21 cellular contexts compared by ENCODE assay signal in genomic region chr17:14161419-14161818, GRCh38.
"Had no signal": no experiment of that assay in that cellular context is flagged by ENCODE, and none has a peak within 500 bp of the region (broad histone marks: within the 10 kb centered on the region; RNA-seq: fewer than 3 reads in every experiment).

No MANE protein-coding gene starts in this region.

- ATAC-seq: esophagus mucosa; heart left ventricle; left lobe of liver; naive thymus-derived CD4-positive, alpha-beta T cell; stimulated activated naive B cell treated with anti-CD40 and anti-IgM and Interleukin-4, amounts not matched to agents 10 μg/mL and 1 μg/mL and 100 μg/mL, for 72 hours; stimulated activated naive CD8-positive, alpha-beta T cell treated with anti-CD3 and anti-CD28 coated beads, Interleukin-15, amount 100 ng/mL, for 72 hours; upper lobe of right lung had no signal

- FAIRE-seq: frontal cortex had no signal

- H3K36me3 ChIP-seq: neutrophil, upper lobe of right lung, vagina had no signal

- DNase-seq: dorsolateral prefrontal cortex; effector CD8-positive, alpha-beta T cell; heart left ventricle; hippocampal formation; kidney glomerular epithelial cell; mammary epithelial cell; naive thymus-derived CD4-positive, alpha-beta T cell; sigmoid colon; stimulated activated CD4-positive, alpha-beta T cell treated with anti-CD3 and anti-CD28 coated beads, Interleukin-2, amount 100 ng/mL, for 24 hours; stimulated activated CD4-positive, alpha-beta T cell treated with anti-CD3 and anti-CD28 coated beads, Interleukin-4, amount 100 ng/mL, for 4 hours; stimulated activated naive B cell treated with anti-CD40 and anti-IgM and Interleukin-4, amounts not matched to agents 10 μg/mL and 1 μg/mL and 100 μg/mL, for 72 hours; stimulated activated naive CD8-positive, alpha-beta T cell treated with anti-CD3 and anti-CD28 coated beads, Interleukin-15, amount 100 ng/mL, for 72 hours; testis; upper lobe of right lung had no signal

- H3K27ac ChIP-seq: dorsolateral prefrontal cortex, heart left ventricle, neutrophil, sigmoid colon, skin epidermis, testis, tibial nerve, upper lobe of right lung, vagina had no signal

- H3K9me3 ChIP-seq: heart left ventricle, neutrophil, sigmoid colon, testis, tibial nerve, upper lobe of right lung, vagina had no signal

- H3K4me1 ChIP-seq: heart left ventricle, sigmoid colon, testis, tibial nerve, upper lobe of right lung, vagina had no signal

- H3K4me3 ChIP-seq: dorsolateral prefrontal cortex, heart left ventricle, sigmoid colon, skin epidermis, testis, tibial nerve, upper lobe of right lung, vagina had no signal
